In the genomic region with DNA sequence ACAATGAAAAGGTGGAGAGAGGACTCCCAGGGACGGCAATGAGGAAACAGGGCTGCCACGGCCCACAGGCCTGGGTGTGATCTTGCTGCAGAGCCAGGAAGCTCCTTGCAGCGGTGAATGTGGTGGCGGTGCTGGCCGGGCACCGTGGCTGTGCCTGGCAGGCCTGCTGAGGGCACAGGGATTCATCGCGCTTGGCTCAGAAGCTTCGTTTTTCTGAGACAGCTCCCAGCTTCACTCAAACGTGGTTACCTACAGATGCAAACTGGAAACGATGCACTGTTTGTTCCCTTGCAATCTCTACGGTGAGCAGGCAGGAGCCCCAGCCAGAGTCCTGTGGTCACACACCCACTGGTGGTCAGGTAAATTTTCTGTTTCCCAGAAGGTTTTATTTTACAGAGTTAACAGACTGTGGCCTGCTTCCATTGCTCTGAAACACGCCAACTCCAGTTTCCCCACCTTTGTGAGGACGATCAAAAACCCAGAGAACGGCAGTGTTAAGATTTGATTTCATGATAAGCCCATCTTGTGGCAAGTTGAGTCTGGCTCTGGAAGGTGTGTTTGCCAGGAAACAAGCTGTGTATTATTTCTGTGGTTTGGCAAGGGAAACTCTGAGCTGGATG, we compare ENCODE assay signal across 11 cellular contexts.
A peak's percentile ranks its signal among the peaks of the same experiment; 100 is the strongest.
DNase-seq lines count a peak whose midpoint lies in the region; ATAC-seq and TF ChIP-seq lines count a peak whose summit lies in the region.
"Had no signal": no experiment of that assay in that cellular context is flagged by ENCODE, and none has a peak within 500 bp of the region (broad histone marks: within the 10 kb centered on the region; RNA-seq: fewer than 3 reads in every experiment).

No MANE protein-coding gene starts in this region.

- H3K36me3 ChIP-seq in spleen, result no peaks in the 10 kb centered on the region

- POLR2A ChIA-PET in T-cell (lab: Charles Lee), result no interaction called here

- H3K4me1 Mint-ChIP-seq in T-cell, result peaks cover 31 to 33% (median 32%) of the 10 kb centered on the region in 3 donors

- H3K27ac Mint-ChIP-seq in T-cell, result peak overlapping the region; percentile 44 to 72
- H3K27ac Mint-ChIP-seq: nephron had no signal

- no peaks in the 10 kb centered on the region for H3K27me3 Mint-ChIP-seq in T-cell

- no peaks in the 10 kb centered on the region for H3K9me3 ChIP-seq in spleen

- peak; percentile 17 for DNase-seq in DMS79 treated with DMSO at 0.1 percent for 48 hours (lab: John Stamatoyannopoulos, UW)
- DNase-seq in DMS79 (lab: John Stamatoyannopoulos, UW), result no peak
- DNase-seq in T-cell, result peak in 7 of 34 experiments; percentile 14 to 30 (median 23)
- peak; percentile 67 for DNase-seq in coronary artery (ENCODE audit: low spot score)
- peak; percentile 85 for DNase-seq in spleen
- DNase-seq: 8988T, foreskin melanocyte had no signal

- H3K4me3 ChIP-seq in coronary artery, result no peak overlapping the region
- no peak overlapping the region for H3K4me3 ChIP-seq in spleen

- intact Hi-C loops in spleen (cut with DNase I; ENCODE audit: low total_unique reads), result no loop called here

- H3K36me3 Mint-ChIP-seq in T-cell, result no peaks in the 10 kb centered on the region

- TF ChIP-seq CTCF in coronary artery (IDR thresholded peaks at IDR 0.05) (no peak), spleen (IDR thresholded peaks at IDR 0.05 in 8 of 11, conservative IDR thresholded peaks at IDR 0.05 in 3 of 11) (no peak)

- no peaks in the 10 kb centered on the region for H3K27me3 ChIP-seq in spleen (replicated peaks in 1 of 7)

- H3K4me1 ChIP-seq in spleen, result peaks cover 0 to 43% (median 30%) of the 10 kb centered on the region in 6 donors

- ATAC-seq in T-cell (replicated peaks in 1 of 4) (peak in 3 of 4 experiments; percentile 55 to 73 (median 66)), GM21390 (IDR thresholded peaks at IDR 0.05; ENCODE audit: unreplicated experiment) (no peak), HG02763 (IDR thresholded peaks at IDR 0.05; ENCODE audit: unreplicated experiment) (no peak), HG03135 (IDR thresholded peaks at IDR 0.05; ENCODE audit: unreplicated experiment) (no peak)

- H3K27ac ChIP-seq in coronary artery (no peak overlapping the region), spleen (peak overlapping the region in 3 of 8 donors; percentile 8 to 45 (median 43))

- peak overlapping the region in 2 of 3 donors; percentile 50 to 69 for H3K4me3 Mint-ChIP-seq in T-cell
- H3K4me3 Mint-ChIP-seq: nephron had no signal

- WGBS in spleen, 5 donors, result 26 to 60% (median 43%) methylated on average over 15 of the region's 15 CpGs

- no peaks in the 10 kb centered on the region for H3K9me3 Mint-ChIP-seq in T-cell

- no peak for TF ChIP-seq POLR2A in spleen (IDR thresholded peaks at IDR 0.05)

- CTCF ChIA-PET in T-cell (lab: Charles Lee), result interaction anchor here in 1 of 2 donors (0.6 kb wide), 1 partner anchor 82 kb away, joined by 3 read pairs; no protein-coding TSS in a partner anchor

Comparison
In these comparisons a context has a peak if more than half of its experiments do, and no peak if none do; other contexts are left out.
1. ATAC-seq: peak in T-cell (3 of 4); none in GM21390 (single experiment), HG02763 (single experiment) and HG03135 (single experiment).